In the genomic region with DNA sequence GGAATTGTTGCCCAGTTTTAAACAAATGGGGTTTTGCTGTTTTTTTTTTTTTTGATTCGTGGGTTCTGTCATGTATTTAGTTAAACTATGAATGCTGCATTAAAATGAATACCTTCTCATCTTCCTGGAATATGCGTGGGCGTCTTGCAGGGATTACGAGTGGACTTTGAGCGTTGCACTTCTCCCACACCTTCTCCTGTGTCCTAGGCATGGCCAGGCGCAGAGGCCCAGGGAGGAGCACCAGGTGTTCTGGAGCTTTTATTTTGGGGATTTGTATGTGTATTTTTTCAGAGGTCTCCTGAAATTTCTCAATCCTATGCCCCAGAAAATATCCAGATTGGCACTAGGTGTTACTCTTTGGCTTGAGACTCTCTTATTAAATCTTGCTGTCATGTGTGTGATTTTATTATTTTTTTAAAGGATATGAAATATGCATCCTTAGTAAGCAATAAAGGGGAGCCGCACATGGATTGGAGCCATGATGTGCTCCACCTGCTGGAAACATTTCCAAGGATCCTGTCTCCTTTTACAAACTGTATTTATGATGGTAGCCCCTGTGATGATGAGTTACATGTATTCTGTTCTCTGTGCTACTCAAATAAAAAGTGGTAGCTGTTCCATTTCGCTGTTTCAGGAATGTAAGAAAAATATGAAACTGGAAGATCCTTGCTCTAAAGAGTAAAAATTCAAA, we compare ENCODE assay signal across 16 cellular contexts.
DNase-seq lines count a peak whose midpoint lies in the region; TF ChIP-seq lines count a peak whose summit lies in the region.
"Had no signal": no experiment of that assay in that cellular context is flagged by ENCODE, and none has a peak within 500 bp of the region (broad histone marks: within the 10 kb centered on the region; RNA-seq: fewer than 3 reads in every experiment).

No MANE protein-coding gene starts in this region.

- peak; percentile 48 for TF ChIP-seq CTCF in SK-N-SH (IDR thresholded peaks at IDR 0.05)
- peak; percentile 30 for TF ChIP-seq CTCF in fibroblast of pulmonary artery (IDR thresholded peaks at IDR 0.05; ENCODE audit: low read length, missing control alignments)
- no peak for TF ChIP-seq CTCF in tibial nerve (IDR thresholded peaks at IDR 0.05)
- peak in 1 of 4 experiments; percentile 13 for TF ChIP-seq CTCF in uterus (IDR thresholded peaks at IDR 0.05)

- POLR2A ChIA-PET in SK-N-SH (lab: Yijun Ruan, JAX): no interaction called here

- TF ChIP-seq POLR2A in tibial nerve (IDR thresholded peaks at IDR 0.05): no peak
- TF ChIP-seq POLR2A in uterus (IDR thresholded peaks at IDR 0.05): no peak

- no peak overlapping the region for H3K9ac ChIP-seq in SK-N-SH

- H3K27me3 ChIP-seq in SK-N-SH (ENCODE audit: insufficient read depth): no peaks in the 10 kb centered on the region
- no peaks in the 10 kb centered on the region for H3K27me3 ChIP-seq in tibial nerve
- H3K27me3 ChIP-seq in uterus: no peaks in the 10 kb centered on the region
- H3K27me3 ChIP-seq: gastroesophageal sphincter, testis had no signal

- H3K4me3 ChIP-seq in SK-N-SH (ENCODE audit: low read depth in 2 of 2, low read length in 1 of 2) (no peak overlapping the region), fibroblast of pulmonary artery (replicated peaks; ENCODE audit: low read depth, low read length) (no peak overlapping the region), tibial nerve (no peak overlapping the region), uterus (no peak overlapping the region)
- H3K4me3 ChIP-seq: gastroesophageal sphincter, HAP-1, skin epidermis, testis had no signal

- no peak overlapping the region for H2AFZ ChIP-seq in SK-N-SH (ENCODE audit: low read depth)

- H3K9me3 ChIP-seq in SK-N-SH (no peaks in the 10 kb centered on the region), tibial nerve (no peaks in the 10 kb centered on the region), uterus (no peaks in the 10 kb centered on the region)
- H3K9me3 ChIP-seq: gastroesophageal sphincter, HAP-1, testis had no signal

- H3K4me1 ChIP-seq in SK-N-SH (ENCODE audit: control insufficient read depth in 1 of 2, insufficient read depth in 2 of 2, low read depth in 1 of 2, low read length in 1 of 2) (peaks cover 9 to 10% of the 10 kb centered on the region in 2 experiments; a peak in 3 of 4 replicates), tibial nerve (peaks cover 4 to 53% (median 25%) of the 10 kb centered on the region in 4 donors), uterus (peaks cover 0 to 8% of the 10 kb centered on the region in 2 donors)
- H3K4me1 ChIP-seq: HAP-1 had no signal

- DNase-seq in DMS53 (lab: John Stamatoyannopoulos, UW) (peak; percentile 31), DMS53 treated with DMSO at 0.1 percent for 48 hours (lab: John Stamatoyannopoulos, UW; ENCODE audit: unreplicated experiment) (no peak), SK-N-SH (no peak), fibroblast of pulmonary artery (ENCODE audit: low read depth) (peak; percentile 59), tibial nerve (ENCODE audit: low spot score in 2 of 2) (no peak), uterus (no peak), NCI-H1105 treated with DMSO at 0.1 percent for 48 hours (lab: John Stamatoyannopoulos, UW) (no peak)
- no peak for DNase-seq in activated CD8-positive, alpha-beta memory T cell treated with anti-CD3 and anti-CD28 coated beads, Interleukin-2, amount 50 U/mL, for 4 hours
- DNase-seq: 8988T; activated CD4-positive, alpha-beta T cell treated with anti-CD3 and anti-CD28 coated beads, Interleukin-2, amount 50 U/mL, for 48 hours; activated effector memory CD4-positive, alpha-beta T cell treated with anti-CD3 and anti-CD28 coated beads, Interleukin-2, amount 50 U/mL, for 16 hours; NCI-H1417 treated with DMSO at 0.1 percent for 48 hours had no signal

- no peaks in the 10 kb centered on the region for H3K9me2 ChIP-seq in SK-N-SH

- intact Hi-C loops in uterus (cut with DNase I; ENCODE audit: low total_unique reads): no loop called here

- WGBS in SK-N-SH (ENCODE audit: low lambda C conversion rate): 83% methylated on average over 8 of the region's 8 CpGs
- WGBS in tibial nerve, 2 donors: 70 to 72% methylated on average over 8 of the region's 8 CpGs

- H3F3A ChIP-seq in SK-N-SH (replicated peaks; ENCODE audit: insufficient read depth): no peaks in the 10 kb centered on the region

- CTCF ChIA-PET in SK-N-SH (lab: Yijun Ruan, JAX): interaction anchor here (0.6 to 2.0 kb wide), 8 partner anchors 11 to 1074 kb away, joined by 3 to 7 read pairs (median 3); no protein-coding TSS in a partner anchor

- H3K79me2 ChIP-seq in SK-N-SH (ENCODE audit: insufficient read depth): no peaks in the 10 kb centered on the region

- H3K27ac ChIP-seq in SK-N-SH (ENCODE audit: low read depth in 2 of 2, low read length in 1 of 2): no peak overlapping the region
- peak overlapping the region; percentile 6 to 86 (median 68) for H3K27ac ChIP-seq in tibial nerve
- H3K27ac ChIP-seq in uterus: no peak overlapping the region

- TF ChIP-seq EP300 in SK-N-SH (IDR thresholded peaks at IDR 0.05; ENCODE audit: borderline replicate concordance in 1 of 2, low read depth in 1 of 2, low read length in 1 of 2) (no peak), tibial nerve (IDR thresholded peaks at IDR 0.05) (no peak)

- no peaks in the 10 kb centered on the region for H4K20me1 ChIP-seq in SK-N-SH (ENCODE audit: insufficient read depth)

- no peaks in the 10 kb centered on the region for H3K36me3 ChIP-seq in SK-N-SH (replicated peaks in 1 of 2; ENCODE audit: control insufficient read depth in 1 of 2, insufficient read depth in 2 of 2, low read length in 1 of 2)
- no peaks in the 10 kb centered on the region for H3K36me3 ChIP-seq in tibial nerve
- no peaks in the 10 kb centered on the region for H3K36me3 ChIP-seq in uterus
- H3K36me3 ChIP-seq: gastroesophageal sphincter, HAP-1 had no signal

- peak; percentile 51 for TF ChIP-seq RAD21 in SK-N-SH (IDR thresholded peaks at IDR 0.05; ENCODE audit: low read length)

- H3K4me2 ChIP-seq in SK-N-SH: no peak overlapping the region

TF ChIP-seq in SK-N-SH, 30 proteins besides CTCF, POLR2A, EP300 and RAD21:
- TF ChIP-seq SMC3 (IDR thresholded peaks at IDR 0.05; ENCODE audit: low read depth, low read length): peak; percentile 39
- no peak for TF ChIP-seq MEF2A (IDR thresholded peaks at IDR 0.05; ENCODE audit: borderline replicate concordance, low read depth)

Comparison
In these comparisons a context has a peak if more than half of its experiments do, and no peak if none do; other contexts are left out.
1. DNase-seq: peak in DMS53 (single experiment) and fibroblast of pulmonary artery (single experiment); none in DMS53 treated with DMSO at 0.1 percent for 48 hours (single experiment), SK-N-SH (single experiment), tibial nerve (0 of 2), activated CD8-positive, alpha-beta memory T cell treated with anti-CD3 and anti-CD28 coated beads, Interleukin-2, amount 50 U/mL, for 4 hours (single experiment), uterus (0 of 2) and NCI-H1105 treated with DMSO at 0.1 percent for 48 hours (single experiment).
2. H3K27ac ChIP-seq: peak in tibial nerve (4 of 4); none in SK-N-SH (0 of 2) and uterus (0 of 2).
3. CTCF ChIP-seq: peak in SK-N-SH (single experiment) and fibroblast of pulmonary artery (single experiment); none in tibial nerve (0 of 5).